ENCODE assay signal across 1 cellular context in genomic region chr7:99994819-99995218, GRCh38.
TF ChIP-seq lines count a peak whose summit lies in the region.

No MANE protein-coding gene starts in this region.

TF ChIP-seq in IMR-90, 13 proteins besides CTCF, POLR2A, EP300 and RAD21:
- TF ChIP-seq MXI1 (IDR thresholded peaks at IDR 0.05; ENCODE audit: borderline replicate concordance, low read depth, low read length) (no peak), NFE2L2 (IDR thresholded peaks at IDR 0.05; ENCODE audit: low read depth, low read length) (no peak), RCOR1 (IDR thresholded peaks at IDR 0.05; ENCODE audit: insufficient replicate concordance, low read length) (no peak), USF2 (IDR thresholded peaks at IDR 0.05; ENCODE audit: low read depth, low read length) (no peak), FOS (IDR thresholded peaks at IDR 0.05; ENCODE audit: low read depth, low read length) (no peak), MAZ (IDR thresholded peaks at IDR 0.05; ENCODE audit: borderline replicate concordance, low read depth, low read length) (no peak), CEBPB (IDR thresholded peaks at IDR 0.05; ENCODE audit: low read depth, low read length) (no peak), MAFK (IDR thresholded peaks at IDR 0.05; ENCODE audit: low read depth, low read length) (no peak), BHLHE40 (IDR thresholded peaks at IDR 0.05; ENCODE audit: low read depth, low read length) (no peak), SMC3 (IDR thresholded peaks at IDR 0.05; ENCODE audit: low read depth, low read length) (no peak), CHD1 (IDR thresholded peaks at IDR 0.05; ENCODE audit: low read depth, low read length) (no peak), RFX5 (IDR thresholded peaks at IDR 0.05; ENCODE audit: low read depth, low read length) (no peak)
- TF ChIP-seq, protein P1, sequence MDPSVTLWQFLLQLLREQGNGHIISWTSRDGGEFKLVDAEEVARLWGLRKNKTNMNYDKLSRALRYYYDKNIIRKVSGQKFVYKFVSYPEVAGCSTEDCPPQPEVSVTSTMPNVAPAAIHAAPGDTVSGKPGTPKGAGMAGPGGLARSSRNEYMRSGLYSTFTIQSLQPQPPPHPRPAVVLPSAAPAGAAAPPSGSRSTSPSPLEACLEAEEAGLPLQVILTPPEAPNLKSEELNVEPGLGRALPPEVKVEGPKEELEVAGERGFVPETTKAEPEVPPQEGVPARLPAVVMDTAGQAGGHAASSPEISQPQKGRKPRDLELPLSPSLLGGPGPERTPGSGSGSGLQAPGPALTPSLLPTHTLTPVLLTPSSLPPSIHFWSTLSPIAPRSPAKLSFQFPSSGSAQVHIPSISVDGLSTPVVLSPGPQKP (IDR thresholded peaks at IDR 0.05; ENCODE audit: borderline replicate concordance, low read depth, low read length): no peak
